Comparison of ENCODE assay signal across 21 cellular contexts in genomic region chr15:75361361-75361988, GRCh38.
"Had no signal": no experiment of that assay in that cellular context is flagged by ENCODE, and none has a peak within 500 bp of the region (broad histone marks: within the 10 kb centered on the region; RNA-seq: fewer than 3 reads in every experiment).

No MANE protein-coding gene starts in this region.

- H3K4me1 Mint-ChIP-seq: nephron progenitor cell; stimulated activated naive B cell treated with anti-CD40 and anti-IgM and Interleukin-4, amounts not matched to agents 10 μg/mL and 1 μg/mL and 100 μg/mL, for 72 hours had no signal

- H3K4me3 Mint-ChIP-seq: naive thymus-derived CD4-positive, alpha-beta T cell; nephron progenitor cell; stimulated activated naive B cell treated with anti-CD40 and anti-IgM and Interleukin-4, amounts not matched to agents 10 μg/mL and 1 μg/mL and 100 μg/mL, for 72 hours; stimulated activated naive CD8-positive, alpha-beta T cell treated with anti-CD3 and anti-CD28 coated beads, Interleukin-15, amount 100 ng/mL, for 72 hours had no signal

- H3K27me3 Mint-ChIP-seq: naive thymus-derived CD4-positive, alpha-beta T cell; stimulated activated naive B cell treated with anti-CD40 and anti-IgM and Interleukin-4, amounts not matched to agents 10 μg/mL and 1 μg/mL and 100 μg/mL, for 72 hours; stimulated activated naive CD8-positive, alpha-beta T cell treated with anti-CD3 and anti-CD28 coated beads, Interleukin-15, amount 100 ng/mL, for 72 hours had no signal

- H3K27ac ChIP-seq: epithelial cell of prostate, esophagus muscularis mucosa, gastrocnemius medialis, heart right ventricle, neutrophil, spleen, testis, tibial nerve had no signal

- FAIRE-seq: islet of Langerhans had no signal

- ATAC-seq: gastrocnemius medialis; left lobe of liver; sciatic nerve; stimulated activated naive B cell treated with anti-CD40 and anti-IgM and Interleukin-4, amounts not matched to agents 10 μg/mL and 1 μg/mL and 100 μg/mL, for 72 hours; stimulated activated naive CD8-positive, alpha-beta T cell treated with anti-CD3 and anti-CD28 coated beads, Interleukin-15, amount 100 ng/mL, for 72 hours had no signal

- DNase-seq: effector memory CD4-positive, alpha-beta T cell; gastrocnemius medialis; heart right ventricle; hypothalamus; mammary epithelial cell; naive thymus-derived CD4-positive, alpha-beta T cell; nephron progenitor cell; spleen; stimulated activated CD4-positive, alpha-beta T cell treated with anti-CD3 and anti-CD28 coated beads, Interleukin-15, amount 100 ng/mL, for 24 hours; stimulated activated CD4-positive, alpha-beta T cell treated with anti-CD3 and anti-CD28 coated beads, Interleukin-1b, Interleukin-23, amount 100 ng/mL, for 48 hours; stimulated activated CD4-positive, alpha-beta T cell treated with anti-CD3 and anti-CD28 coated beads, Interleukin-4, amount 100 ng/mL, for 24 hours; stimulated activated naive B cell treated with anti-CD40 and anti-IgM and Interleukin-4, amounts not matched to agents 10 μg/mL and 1 μg/mL and 100 μg/mL, for 72 hours; stimulated activated naive CD8-positive, alpha-beta T cell treated with anti-CD3 and anti-CD28 coated beads, Interleukin-15, amount 100 ng/mL, for 72 hours; testis had no signal

- H3K27ac Mint-ChIP-seq: nephron progenitor cell; stimulated activated naive B cell treated with anti-CD40 and anti-IgM and Interleukin-4, amounts not matched to agents 10 μg/mL and 1 μg/mL and 100 μg/mL, for 72 hours; stimulated activated naive CD8-positive, alpha-beta T cell treated with anti-CD3 and anti-CD28 coated beads, Interleukin-15, amount 100 ng/mL, for 72 hours had no signal

- H3K4me1 ChIP-seq: gastrocnemius medialis, heart right ventricle, testis had no signal

- H3K4me3 ChIP-seq: esophagus muscularis mucosa, gastrocnemius medialis, heart right ventricle, spleen, testis, tibial nerve had no signal

- H3K9me3 ChIP-seq: esophagus muscularis mucosa, gastrocnemius medialis, heart right ventricle, neutrophil, spleen, testis, tibial nerve had no signal

- H3K9me3 Mint-ChIP-seq: naive thymus-derived CD4-positive, alpha-beta T cell; nephron progenitor cell; stimulated activated naive B cell treated with anti-CD40 and anti-IgM and Interleukin-4, amounts not matched to agents 10 μg/mL and 1 μg/mL and 100 μg/mL, for 72 hours; stimulated activated naive CD8-positive, alpha-beta T cell treated with anti-CD3 and anti-CD28 coated beads, Interleukin-15, amount 100 ng/mL, for 72 hours had no signal
